ENCODE assay signal across 1 cellular context in the genomic region with DNA sequence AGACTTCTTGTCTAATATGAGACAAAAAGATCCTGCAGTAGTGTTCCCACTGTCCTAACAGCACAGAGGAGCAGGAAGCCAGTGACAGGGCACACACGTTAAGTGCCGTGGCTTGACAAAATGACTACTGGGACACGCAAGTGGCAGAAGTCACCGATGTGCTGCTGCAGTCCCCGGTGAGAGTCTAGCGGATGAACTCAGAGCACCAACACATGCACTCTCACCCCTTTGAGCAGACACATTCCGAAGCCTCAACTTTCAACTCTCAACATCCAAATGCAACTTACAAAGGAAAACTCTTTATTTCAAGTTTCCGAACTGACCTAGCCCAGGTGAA.
TF ChIP-seq lines count a peak whose summit lies in the region.

No MANE protein-coding gene starts in this region.

TF ChIP-seq in GM23338, 12 proteins besides CTCF, POLR2A, EP300 and RAD21 (continued from another document):
- TF ChIP-seq, protein P1, sequence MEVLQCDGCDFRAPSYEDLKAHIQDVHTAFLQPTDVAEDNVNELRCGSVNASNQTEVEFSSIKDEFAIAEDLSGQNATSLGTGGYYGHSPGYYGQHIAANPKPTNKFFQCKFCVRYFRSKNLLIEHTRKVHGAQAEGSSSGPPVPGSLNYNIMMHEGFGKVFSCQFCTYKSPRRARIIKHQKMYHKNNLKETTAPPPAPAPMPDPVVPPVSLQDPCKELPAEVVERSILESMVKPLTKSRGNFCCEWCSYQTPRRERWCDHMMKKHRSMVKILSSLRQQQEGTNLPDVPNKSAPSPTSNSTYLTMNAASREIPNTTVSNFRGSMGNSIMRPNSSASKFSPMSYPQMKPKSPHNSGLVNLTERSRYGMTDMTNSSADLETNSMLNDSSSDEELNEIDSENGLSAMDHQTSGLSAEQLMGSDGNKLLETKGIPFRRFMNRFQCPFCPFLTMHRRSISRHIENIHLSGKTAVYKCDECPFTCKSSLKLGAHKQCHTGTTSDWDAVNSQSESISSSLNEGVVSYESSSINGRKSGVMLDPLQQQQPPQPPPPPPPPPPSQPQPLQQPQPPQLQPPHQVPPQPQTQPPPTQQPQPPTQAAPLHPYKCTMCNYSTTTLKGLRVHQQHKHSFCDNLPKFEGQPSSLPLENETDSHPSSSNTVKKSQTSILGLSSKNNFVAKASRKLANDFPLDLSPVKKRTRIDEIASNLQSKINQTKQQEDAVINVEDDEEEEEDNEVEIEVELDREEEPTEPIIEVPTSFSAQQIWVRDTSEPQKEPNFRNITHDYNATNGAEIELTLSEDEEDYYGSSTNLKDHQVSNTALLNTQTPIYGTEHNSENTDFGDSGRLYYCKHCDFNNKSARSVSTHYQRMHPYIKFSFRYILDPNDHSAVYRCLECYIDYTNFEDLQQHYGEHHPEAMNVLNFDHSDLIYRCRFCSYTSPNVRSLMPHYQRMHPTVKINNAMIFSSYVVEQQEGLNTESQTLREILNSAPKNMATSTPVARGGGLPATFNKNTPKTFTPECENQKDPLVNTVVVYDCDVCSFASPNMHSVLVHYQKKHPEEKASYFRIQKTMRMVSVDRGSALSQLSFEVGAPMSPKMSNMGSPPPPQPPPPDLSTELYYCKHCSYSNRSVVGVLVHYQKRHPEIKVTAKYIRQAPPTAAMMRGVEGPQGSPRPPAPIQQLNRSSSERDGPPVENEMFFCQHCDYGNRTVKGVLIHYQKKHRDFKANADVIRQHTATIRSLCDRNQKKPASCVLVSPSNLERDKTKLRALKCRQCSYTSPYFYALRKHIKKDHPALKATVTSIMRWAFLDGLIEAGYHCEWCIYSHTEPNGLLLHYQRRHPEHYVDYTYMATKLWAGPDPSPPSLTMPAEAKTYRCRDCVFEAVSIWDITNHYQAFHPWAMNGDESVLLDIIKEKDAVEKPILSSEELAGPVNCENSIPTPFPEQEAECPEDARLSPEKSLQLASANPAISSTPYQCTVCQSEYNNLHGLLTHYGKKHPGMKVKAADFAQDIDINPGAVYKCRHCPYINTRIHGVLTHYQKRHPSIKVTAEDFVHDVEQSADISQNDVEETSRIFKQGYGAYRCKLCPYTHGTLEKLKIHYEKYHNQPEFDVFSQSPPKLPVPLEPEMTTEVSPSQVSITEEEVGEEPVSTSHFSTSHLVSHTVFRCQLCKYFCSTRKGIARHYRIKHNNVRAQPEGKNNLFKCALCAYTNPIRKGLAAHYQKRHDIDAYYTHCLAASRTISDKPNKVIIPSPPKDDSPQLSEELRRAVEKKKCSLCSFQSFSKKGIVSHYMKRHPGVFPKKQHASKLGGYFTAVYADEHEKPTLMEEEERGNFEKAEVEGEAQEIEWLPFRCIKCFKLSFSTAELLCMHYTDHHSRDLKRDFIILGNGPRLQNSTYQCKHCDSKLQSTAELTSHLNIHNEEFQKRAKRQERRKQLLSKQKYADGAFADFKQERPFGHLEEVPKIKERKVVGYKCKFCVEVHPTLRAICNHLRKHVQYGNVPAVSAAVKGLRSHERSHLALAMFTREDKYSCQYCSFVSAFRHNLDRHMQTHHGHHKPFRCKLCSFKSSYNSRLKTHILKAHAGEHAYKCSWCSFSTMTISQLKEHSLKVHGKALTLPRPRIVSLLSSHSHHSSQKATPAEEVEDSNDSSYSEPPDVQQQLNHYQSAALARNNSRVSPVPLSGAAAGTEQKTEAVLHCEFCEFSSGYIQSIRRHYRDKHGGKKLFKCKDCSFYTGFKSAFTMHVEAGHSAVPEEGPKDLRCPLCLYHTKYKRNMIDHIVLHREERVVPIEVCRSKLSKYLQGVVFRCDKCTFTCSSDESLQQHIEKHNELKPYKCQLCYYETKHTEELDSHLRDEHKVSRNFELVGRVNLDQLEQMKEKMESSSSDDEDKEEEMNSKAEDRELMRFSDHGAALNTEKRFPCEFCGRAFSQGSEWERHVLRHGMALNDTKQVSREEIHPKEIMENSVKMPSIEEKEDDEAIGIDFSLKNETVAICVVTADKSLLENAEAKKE (CRISPR knock-in tag; IDR thresholded peaks at IDR 0.05): no peak
- TF ChIP-seq, protein P2, sequence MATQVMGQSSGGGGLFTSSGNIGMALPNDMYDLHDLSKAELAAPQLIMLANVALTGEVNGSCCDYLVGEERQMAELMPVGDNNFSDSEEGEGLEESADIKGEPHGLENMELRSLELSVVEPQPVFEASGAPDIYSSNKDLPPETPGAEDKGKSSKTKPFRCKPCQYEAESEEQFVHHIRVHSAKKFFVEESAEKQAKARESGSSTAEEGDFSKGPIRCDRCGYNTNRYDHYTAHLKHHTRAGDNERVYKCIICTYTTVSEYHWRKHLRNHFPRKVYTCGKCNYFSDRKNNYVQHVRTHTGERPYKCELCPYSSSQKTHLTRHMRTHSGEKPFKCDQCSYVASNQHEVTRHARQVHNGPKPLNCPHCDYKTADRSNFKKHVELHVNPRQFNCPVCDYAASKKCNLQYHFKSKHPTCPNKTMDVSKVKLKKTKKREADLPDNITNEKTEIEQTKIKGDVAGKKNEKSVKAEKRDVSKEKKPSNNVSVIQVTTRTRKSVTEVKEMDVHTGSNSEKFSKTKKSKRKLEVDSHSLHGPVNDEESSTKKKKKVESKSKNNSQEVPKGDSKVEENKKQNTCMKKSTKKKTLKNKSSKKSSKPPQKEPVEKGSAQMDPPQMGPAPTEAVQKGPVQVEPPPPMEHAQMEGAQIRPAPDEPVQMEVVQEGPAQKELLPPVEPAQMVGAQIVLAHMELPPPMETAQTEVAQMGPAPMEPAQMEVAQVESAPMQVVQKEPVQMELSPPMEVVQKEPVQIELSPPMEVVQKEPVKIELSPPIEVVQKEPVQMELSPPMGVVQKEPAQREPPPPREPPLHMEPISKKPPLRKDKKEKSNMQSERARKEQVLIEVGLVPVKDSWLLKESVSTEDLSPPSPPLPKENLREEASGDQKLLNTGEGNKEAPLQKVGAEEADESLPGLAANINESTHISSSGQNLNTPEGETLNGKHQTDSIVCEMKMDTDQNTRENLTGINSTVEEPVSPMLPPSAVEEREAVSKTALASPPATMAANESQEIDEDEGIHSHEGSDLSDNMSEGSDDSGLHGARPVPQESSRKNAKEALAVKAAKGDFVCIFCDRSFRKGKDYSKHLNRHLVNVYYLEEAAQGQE (IDR thresholded peaks at IDR 0.05; ENCODE audit: unreplicated experiment): no peak
